ENCODE assay signal across 1 cellular context in the genomic region with DNA sequence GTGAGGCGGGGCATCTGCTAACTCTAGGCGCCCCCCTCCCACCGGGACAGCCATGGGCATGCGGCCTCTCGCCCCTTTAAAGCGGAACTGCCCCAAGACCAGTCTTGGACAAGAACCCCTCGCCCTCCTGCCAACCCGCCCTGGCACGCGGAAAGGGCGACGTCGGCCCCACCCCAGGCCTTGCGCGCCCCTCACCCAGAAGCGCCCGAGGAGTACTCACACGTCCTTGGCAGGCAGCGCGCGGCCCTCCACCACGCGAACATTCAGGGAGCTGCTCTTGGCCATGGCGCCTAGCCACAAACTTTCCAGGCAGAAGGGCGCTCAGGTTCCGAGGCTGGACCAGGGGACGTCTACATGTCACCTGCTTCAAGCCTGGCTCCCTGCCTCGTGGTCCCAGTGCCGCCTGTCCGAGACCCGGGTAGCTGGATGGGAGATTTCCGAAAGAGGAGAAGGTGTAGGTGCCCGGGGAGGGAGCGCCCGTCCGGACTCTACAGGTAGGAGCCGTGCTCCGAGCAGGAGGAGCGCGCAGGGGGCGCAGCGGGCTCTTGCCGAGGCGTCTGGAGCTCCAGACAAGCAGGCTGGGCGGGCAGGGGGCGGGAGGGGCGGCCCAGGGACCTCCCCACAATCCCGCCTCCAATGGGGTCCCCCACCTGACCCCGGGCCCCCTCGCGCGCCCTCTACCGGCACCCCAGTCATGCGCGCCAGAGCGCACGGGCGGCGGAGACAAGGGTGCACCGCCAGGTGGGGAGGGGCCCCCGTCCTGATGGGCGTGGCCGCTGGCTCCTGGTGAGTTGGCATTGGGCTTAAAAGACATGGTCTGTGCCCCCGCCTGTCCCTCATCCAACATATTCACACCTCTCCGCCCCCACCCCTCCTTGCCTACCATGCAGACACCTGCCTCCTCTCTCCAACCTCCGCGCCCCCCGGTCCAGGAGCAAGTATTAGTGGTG.
TF ChIP-seq lines count a peak whose summit lies in the region.

A gene with protein sequence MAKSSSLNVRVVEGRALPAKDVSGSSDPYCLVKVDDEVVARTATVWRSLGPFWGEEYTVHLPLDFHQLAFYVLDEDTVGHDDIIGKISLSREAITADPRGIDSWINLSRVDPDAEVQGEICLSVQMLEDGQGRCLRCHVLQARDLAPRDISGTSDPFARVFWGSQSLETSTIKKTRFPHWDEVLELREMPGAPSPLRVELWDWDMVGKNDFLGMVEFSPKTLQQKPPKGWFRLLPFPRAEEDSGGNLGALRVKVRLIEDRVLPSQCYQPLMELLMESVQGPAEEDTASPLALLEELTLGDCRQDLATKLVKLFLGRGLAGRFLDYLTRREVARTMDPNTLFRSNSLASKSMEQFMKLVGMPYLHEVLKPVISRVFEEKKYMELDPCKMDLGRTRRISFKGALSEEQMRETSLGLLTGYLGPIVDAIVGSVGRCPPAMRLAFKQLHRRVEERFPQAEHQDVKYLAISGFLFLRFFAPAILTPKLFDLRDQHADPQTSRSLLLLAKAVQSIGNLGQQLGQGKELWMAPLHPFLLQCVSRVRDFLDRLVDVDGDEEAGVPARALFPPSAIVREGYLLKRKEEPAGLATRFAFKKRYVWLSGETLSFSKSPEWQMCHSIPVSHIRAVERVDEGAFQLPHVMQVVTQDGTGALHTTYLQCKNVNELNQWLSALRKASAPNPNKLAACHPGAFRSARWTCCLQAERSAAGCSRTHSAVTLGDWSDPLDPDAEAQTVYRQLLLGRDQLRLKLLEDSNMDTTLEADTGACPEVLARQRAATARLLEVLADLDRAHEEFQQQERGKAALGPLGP (minus strand): TSS at position 584 of the 950 bp plus-strand sequence. CDS start 299 bp downstream, at position 285.

TF ChIP-seq in GM12878, 131 proteins besides CTCF, POLR2A, EP300 and RAD21 (continued from another document):
- TF ChIP-seq, protein P1, sequence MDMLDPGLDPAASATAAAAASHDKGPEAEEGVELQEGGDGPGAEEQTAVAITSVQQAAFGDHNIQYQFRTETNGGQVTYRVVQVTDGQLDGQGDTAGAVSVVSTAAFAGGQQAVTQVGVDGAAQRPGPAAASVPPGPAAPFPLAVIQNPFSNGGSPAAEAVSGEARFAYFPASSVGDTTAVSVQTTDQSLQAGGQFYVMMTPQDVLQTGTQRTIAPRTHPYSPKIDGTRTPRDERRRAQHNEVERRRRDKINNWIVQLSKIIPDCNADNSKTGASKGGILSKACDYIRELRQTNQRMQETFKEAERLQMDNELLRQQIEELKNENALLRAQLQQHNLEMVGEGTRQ (IDR thresholded peaks at IDR 0.05; ENCODE audit: borderline replicate concordance, low read depth, low read length) = no peak
- TF ChIP-seq EZH2 (IDR thresholded peaks at IDR 0.05; ENCODE audit: borderline replicate concordance, control insufficient read depth, low read depth, low read length) (no peak), BHLHE40 (IDR thresholded peaks at IDR 0.05; ENCODE audit: borderline replicate concordance in 1 of 2, low read depth in 2 of 2, low read length in 1 of 2) (peak; percentile 40 to 88; a peak in 3 of 4 replicates), RB1 (IDR thresholded peaks at IDR 0.05; ENCODE audit: borderline replicate concordance) (no peak), HDGF (IDR thresholded peaks at IDR 0.05) (no peak), KDM1A (IDR thresholded peaks at IDR 0.05; ENCODE audit: borderline replicate concordance) (no peak), EGR1 (IDR thresholded peaks at IDR 0.05; ENCODE audit: borderline replicate concordance in 1 of 2, low read depth in 2 of 2, low read length in 2 of 2) (no peak), NR2F1 (conservative IDR thresholded peaks at IDR 0.05) (peak; percentile 60), TCF7 (IDR thresholded peaks at IDR 0.05; ENCODE audit: borderline replicate concordance) (no peak), HDAC2 (IDR thresholded peaks at IDR 0.05) (no peak), ESRRA (IDR thresholded peaks at IDR 0.05; ENCODE audit: low read length) (no peak), BACH1 (IDR thresholded peaks at IDR 0.05; ENCODE audit: borderline replicate concordance) (no peak), IKZF2 (IDR thresholded peaks at IDR 0.05) (no peak), BCL11A (IDR thresholded peaks at IDR 0.05; ENCODE audit: low read depth, low read length) (no peak), MTA3 (IDR thresholded peaks at IDR 0.05; ENCODE audit: borderline replicate concordance, low read length) (no peak), NFXL1 (IDR thresholded peaks at IDR 0.05; ENCODE audit: borderline replicate concordance) (no peak), ZNF24 (IDR thresholded peaks at IDR 0.05) (no peak), SMAD1 (IDR thresholded peaks at IDR 0.05; ENCODE audit: low read depth, partially characterized antibody) (no peak), MYB (IDR thresholded peaks at IDR 0.05; ENCODE audit: borderline replicate concordance, low read depth, low read length) (no peak), RBBP5 (conservative IDR thresholded peaks at IDR 0.05) (no peak), MTA2 (IDR thresholded peaks at IDR 0.05; ENCODE audit: low read depth) (0 out of 2 replicates have a peak, but pooled peaks have one; percentile 17), POLR2AphosphoS2 (IDR thresholded peaks at IDR 0.05; ENCODE audit: low read depth, low read length) (no peak), NR2C1 (IDR thresholded peaks at IDR 0.05) (no peak), PAX5 (IDR thresholded peaks at IDR 0.05; ENCODE audit: borderline replicate concordance, low read depth, low read length) (no peak), ASH2L (IDR thresholded peaks at IDR 0.05; ENCODE audit: borderline replicate concordance, low read depth) (no peak), TBL1XR1 (IDR thresholded peaks at IDR 0.05; ENCODE audit: low read depth, low read length) (no peak), ZZZ3 (IDR thresholded peaks at IDR 0.05; ENCODE audit: control insufficient read depth, insufficient read length, low read depth) (no peak), CEBPB (IDR thresholded peaks at IDR 0.05; ENCODE audit: borderline replicate concordance in 1 of 2, low read depth in 2 of 2, low read length in 2 of 2) (no peak), IKZF1 (conservative IDR thresholded peaks at IDR 0.05) (no peak)
- TF ChIP-seq, protein P2, sequence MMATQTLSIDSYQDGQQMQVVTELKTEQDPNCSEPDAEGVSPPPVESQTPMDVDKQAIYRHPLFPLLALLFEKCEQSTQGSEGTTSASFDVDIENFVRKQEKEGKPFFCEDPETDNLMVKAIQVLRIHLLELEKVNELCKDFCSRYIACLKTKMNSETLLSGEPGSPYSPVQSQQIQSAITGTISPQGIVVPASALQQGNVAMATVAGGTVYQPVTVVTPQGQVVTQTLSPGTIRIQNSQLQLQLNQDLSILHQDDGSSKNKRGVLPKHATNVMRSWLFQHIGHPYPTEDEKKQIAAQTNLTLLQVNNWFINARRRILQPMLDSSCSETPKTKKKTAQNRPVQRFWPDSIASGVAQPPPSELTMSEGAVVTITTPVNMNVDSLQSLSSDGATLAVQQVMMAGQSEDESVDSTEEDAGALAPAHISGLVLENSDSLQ (IDR thresholded peaks at IDR 0.05) = peak; percentile 56
- TF ChIP-seq, protein P3, sequence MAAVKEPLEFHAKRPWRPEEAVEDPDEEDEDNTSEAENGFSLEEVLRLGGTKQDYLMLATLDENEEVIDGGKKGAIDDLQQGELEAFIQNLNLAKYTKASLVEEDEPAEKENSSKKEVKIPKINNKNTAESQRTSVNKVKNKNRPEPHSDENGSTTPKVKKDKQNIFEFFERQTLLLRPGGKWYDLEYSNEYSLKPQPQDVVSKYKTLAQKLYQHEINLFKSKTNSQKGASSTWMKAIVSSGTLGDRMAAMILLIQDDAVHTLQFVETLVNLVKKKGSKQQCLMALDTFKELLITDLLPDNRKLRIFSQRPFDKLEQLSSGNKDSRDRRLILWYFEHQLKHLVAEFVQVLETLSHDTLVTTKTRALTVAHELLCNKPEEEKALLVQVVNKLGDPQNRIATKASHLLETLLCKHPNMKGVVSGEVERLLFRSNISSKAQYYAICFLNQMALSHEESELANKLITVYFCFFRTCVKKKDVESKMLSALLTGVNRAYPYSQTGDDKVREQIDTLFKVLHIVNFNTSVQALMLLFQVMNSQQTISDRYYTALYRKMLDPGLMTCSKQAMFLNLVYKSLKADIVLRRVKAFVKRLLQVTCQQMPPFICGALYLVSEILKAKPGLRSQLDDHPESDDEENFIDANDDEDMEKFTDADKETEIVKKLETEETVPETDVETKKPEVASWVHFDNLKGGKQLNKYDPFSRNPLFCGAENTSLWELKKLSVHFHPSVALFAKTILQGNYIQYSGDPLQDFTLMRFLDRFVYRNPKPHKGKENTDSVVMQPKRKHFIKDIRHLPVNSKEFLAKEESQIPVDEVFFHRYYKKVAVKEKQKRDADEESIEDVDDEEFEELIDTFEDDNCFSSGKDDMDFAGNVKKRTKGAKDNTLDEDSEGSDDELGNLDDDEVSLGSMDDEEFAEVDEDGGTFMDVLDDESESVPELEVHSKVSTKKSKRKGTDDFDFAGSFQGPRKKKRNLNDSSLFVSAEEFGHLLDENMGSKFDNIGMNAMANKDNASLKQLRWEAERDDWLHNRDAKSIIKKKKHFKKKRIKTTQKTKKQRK (IDR thresholded peaks at IDR 0.05; ENCODE audit: low read depth, low read length) = no peak
- TF ChIP-seq, protein P4, sequence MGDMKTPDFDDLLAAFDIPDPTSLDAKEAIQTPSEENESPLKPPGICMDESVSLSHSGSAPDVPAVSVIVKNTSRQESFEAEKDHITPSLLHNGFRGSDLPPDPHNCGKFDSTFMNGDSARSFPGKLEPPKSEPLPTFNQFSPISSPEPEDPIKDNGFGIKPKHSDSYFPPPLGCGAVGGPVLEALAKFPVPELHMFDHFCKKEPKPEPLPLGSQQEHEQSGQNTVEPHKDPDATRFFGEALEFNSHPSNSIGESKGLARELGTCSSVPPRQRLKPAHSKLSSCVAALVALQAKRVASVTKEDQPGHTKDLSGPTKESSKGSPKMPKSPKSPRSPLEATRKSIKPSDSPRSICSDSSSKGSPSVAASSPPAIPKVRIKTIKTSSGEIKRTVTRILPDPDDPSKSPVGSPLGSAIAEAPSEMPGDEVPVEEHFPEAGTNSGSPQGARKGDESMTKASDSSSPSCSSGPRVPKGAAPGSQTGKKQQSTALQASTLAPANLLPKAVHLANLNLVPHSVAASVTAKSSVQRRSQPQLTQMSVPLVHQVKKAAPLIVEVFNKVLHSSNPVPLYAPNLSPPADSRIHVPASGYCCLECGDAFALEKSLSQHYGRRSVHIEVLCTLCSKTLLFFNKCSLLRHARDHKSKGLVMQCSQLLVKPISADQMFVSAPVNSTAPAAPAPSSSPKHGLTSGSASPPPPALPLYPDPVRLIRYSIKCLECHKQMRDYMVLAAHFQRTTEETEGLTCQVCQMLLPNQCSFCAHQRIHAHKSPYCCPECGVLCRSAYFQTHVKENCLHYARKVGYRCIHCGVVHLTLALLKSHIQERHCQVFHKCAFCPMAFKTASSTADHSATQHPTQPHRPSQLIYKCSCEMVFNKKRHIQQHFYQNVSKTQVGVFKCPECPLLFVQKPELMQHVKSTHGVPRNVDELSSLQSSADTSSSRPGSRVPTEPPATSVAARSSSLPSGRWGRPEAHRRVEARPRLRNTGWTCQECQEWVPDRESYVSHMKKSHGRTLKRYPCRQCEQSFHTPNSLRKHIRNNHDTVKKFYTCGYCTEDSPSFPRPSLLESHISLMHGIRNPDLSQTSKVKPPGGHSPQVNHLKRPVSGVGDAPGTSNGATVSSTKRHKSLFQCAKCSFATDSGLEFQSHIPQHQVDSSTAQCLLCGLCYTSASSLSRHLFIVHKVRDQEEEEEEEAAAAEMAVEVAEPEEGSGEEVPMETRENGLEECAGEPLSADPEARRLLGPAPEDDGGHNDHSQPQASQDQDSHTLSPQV (IDR thresholded peaks at IDR 0.05) = no peak
